In the genomic region with DNA sequence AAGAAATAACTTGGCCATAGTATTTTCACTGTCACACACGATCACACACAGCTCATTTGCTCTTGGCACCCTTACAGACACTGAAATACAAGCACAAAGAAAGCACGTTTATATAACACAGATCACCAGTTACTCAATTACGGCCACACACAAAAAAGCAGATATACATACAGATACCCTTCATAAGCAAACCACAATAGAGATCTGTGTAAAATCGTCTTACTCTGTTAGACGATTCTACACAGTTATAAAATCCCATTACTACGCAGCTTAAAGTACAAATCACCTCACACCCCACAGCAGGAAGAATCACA, we compare ENCODE assay signal across 9 cellular contexts. TPM values are rescaled to one million over a fixed set of nuclear protein-coding genes. Genes with fewer than 3 reads are reported as not detected.
DNase-seq lines count a peak whose midpoint lies in the region; ATAC-seq and TF ChIP-seq lines count a peak whose summit lies in the region.
"Had no signal": no experiment of that assay in that cellular context is flagged by ENCODE, and none has a peak within 500 bp of the region (broad histone marks: within the 10 kb centered on the region; RNA-seq: fewer than 3 reads in every experiment).

No MANE protein-coding gene starts in this region.

- peak overlapping the region; percentile 60 to 81 for H3K9ac ChIP-seq in duodenal mucosa (ENCODE audit: low read depth in 1 of 2, low read length in 2 of 2)

- DNase-seq in GM06990 (ENCODE audit: extremely low read depth, insufficient read length) = no peak
- peak; percentile 28 for DNase-seq in NCI-H1092 (lab: John Stamatoyannopoulos, UW)
- DNase-seq in natural killer cell treated with Interleukin-12 subunit alpha and Interleukin-12 subunit beta and Interleukin-15 and Interleukin-18, amount 100 ng/mL, for 72 hours (ENCODE audit: low spot score) = no peak
- no peak for DNase-seq in iPS-NIHi7 (ENCODE audit: extremely low spot score)

- peaks cover 7% of the 10 kb centered on the region for H3K9me3 Mint-ChIP-seq in natural killer cell treated with Interleukin-12 subunit alpha and Interleukin-12 subunit beta and Interleukin-15 and Interleukin-18, amount 100 ng/mL, for 72 hours

- peaks cover 39% of the 10 kb centered on the region for H3K36me3 Mint-ChIP-seq in natural killer cell treated with Interleukin-12 subunit alpha and Interleukin-12 subunit beta and Interleukin-15 and Interleukin-18, amount 100 ng/mL, for 72 hours

- ATAC-seq in natural killer cell treated with Interleukin-12 subunit alpha and Interleukin-12 subunit beta and Interleukin-15 and Interleukin-18, amount 100 ng/mL, for 72 hours = no peak
- ATAC-seq in HG03571 (IDR thresholded peaks at IDR 0.05; ENCODE audit: unreplicated experiment) = no peak
- ATAC-seq in GM21360 (IDR thresholded peaks at IDR 0.05; ENCODE audit: unreplicated experiment) = no peak
- ATAC-seq in GM21515 (IDR thresholded peaks at IDR 0.05; ENCODE audit: unreplicated experiment) = no peak

- H3K9me3 ChIP-seq in duodenal mucosa (ENCODE audit: control insufficient read depth in 1 of 2, low read length in 2 of 2) = peaks cover 10% of the 10 kb centered on the region in 2 donors

- peaks cover 14 to 16% of the 10 kb centered on the region in 2 donors for H3K4me1 ChIP-seq in duodenal mucosa (ENCODE audit: control insufficient read depth in 1 of 2, insufficient read depth in 2 of 2, low read length in 2 of 2)
- H3K4me1 ChIP-seq: SJSA1 had no signal

- peak overlapping the region; percentile 33 for H3K27ac ChIP-seq in duodenal mucosa (ENCODE audit: low read depth, low read length)
- H3K27ac ChIP-seq: SJSA1 had no signal

- H3K27me3 ChIP-seq in GM06990 (replicated peaks; ENCODE audit: control insufficient read depth, insufficient read depth, low read length) (no peaks in the 10 kb centered on the region), duodenal mucosa (ENCODE audit: control insufficient read depth in 1 of 2, insufficient read depth in 2 of 2, low read length in 2 of 2) (no peaks in the 10 kb centered on the region)
- H3K27me3 ChIP-seq: SJSA1 had no signal

- H3K27me3 Mint-ChIP-seq in natural killer cell treated with Interleukin-12 subunit alpha and Interleukin-12 subunit beta and Interleukin-15 and Interleukin-18, amount 100 ng/mL, for 72 hours = no peaks in the 10 kb centered on the region

- H3K4me3 ChIP-seq in GM06990 (replicated peaks; ENCODE audit: low read depth, low read length) (peak overlapping the region; percentile 92), duodenal mucosa (ENCODE audit: low read depth in 1 of 2, low read length in 2 of 2) (peak overlapping the region; percentile 85 to 86)

- H3K36me3 ChIP-seq in GM06990 (ENCODE audit: control insufficient read depth, insufficient read depth, low read length) = no peaks in the 10 kb centered on the region
- H3K36me3 ChIP-seq in duodenal mucosa (ENCODE audit: control insufficient read depth in 1 of 2, insufficient read depth in 2 of 2, low read length in 2 of 2) = peaks cover 0 to 9% of the 10 kb centered on the region in 2 donors
- H3K36me3 ChIP-seq: SJSA1 had no signal

- H3K4me1 Mint-ChIP-seq in natural killer cell treated with Interleukin-12 subunit alpha and Interleukin-12 subunit beta and Interleukin-15 and Interleukin-18, amount 100 ng/mL, for 72 hours (ENCODE audit: low read depth in 2 of 2) = peaks cover 19 to 23% of the 10 kb centered on the region in 2 donors

- no peak for TF ChIP-seq CTCF in GM06990 (IDR thresholded peaks at IDR 0.05; ENCODE audit: insufficient read depth, low read length, poor library complexity, severe bottlenecking)

- peak overlapping the region; percentile 76 to 91 for H3K27ac Mint-ChIP-seq in natural killer cell treated with Interleukin-12 subunit alpha and Interleukin-12 subunit beta and Interleukin-15 and Interleukin-18, amount 100 ng/mL, for 72 hours

- H3K4me3 Mint-ChIP-seq in natural killer cell treated with Interleukin-12 subunit alpha and Interleukin-12 subunit beta and Interleukin-15 and Interleukin-18, amount 100 ng/mL, for 72 hours = peak overlapping the region; percentile 99

RNA-seq across cellular contexts. Expression of gene ZNF420, which starts 0.7 kb away (rescaled TPM):
- 10 to 100 TPM; 10.6 to 14.5 TPM for total RNA-seq in natural killer cell treated with Interleukin-12 subunit alpha and Interleukin-12 subunit beta and Interleukin-15 and Interleukin-18, amount 100 ng/mL, for 72 hours
